Comparison of ENCODE assay signal across 16 cellular contexts in the genomic region with DNA sequence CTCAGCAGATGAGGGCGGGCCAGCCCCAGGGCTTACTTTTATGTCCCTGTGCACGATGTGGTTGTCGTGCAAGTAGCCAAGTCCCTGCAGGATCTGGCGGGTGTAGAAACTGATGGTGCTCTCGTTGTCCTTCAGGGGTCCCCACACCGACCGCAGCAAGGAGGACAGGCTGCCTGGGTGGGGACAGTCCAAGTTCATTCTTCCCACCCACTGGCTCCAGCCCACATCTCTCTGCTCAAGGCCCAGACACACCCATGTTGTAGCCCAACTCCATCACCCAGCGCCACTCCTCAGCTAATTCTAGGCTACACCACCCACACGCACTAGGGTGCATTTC. TPM values are rescaled to one million over a fixed set of nuclear protein-coding genes. Genes with fewer than 3 reads are reported as not detected.
A peak's percentile ranks its signal among the peaks of the same experiment; 100 is the strongest.
DNase-seq lines count a peak whose midpoint lies in the region; ATAC-seq, FAIRE-seq and TF ChIP-seq lines count a peak whose summit lies in the region.
"Had no signal": no experiment of that assay in that cellular context is flagged by ENCODE, and none has a peak within 500 bp of the region (broad histone marks: within the 10 kb centered on the region; RNA-seq: fewer than 3 reads in every experiment).

No MANE protein-coding gene starts in this region.

- DNase-seq in GM12892 (ENCODE audit: insufficient read length) (no peak), memory B cell (ENCODE audit: low spot score in 2 of 2) (no peak), medulla oblongata (ENCODE audit: extremely low spot score) (no peak), HuH-7 (ENCODE audit: low spot score) (no peak), HTR-8/SVneo (ENCODE audit: insufficient read length, low spot score) (no peak)
- no peak for DNase-seq in activated naive CD8-positive, alpha-beta T cell treated with anti-CD3 and anti-CD28 coated beads, Interleukin-2, amount 10 ng/mL, durations not matched to agents 7 days and 5 days
- DNase-seq: foreskin keratinocyte, Kasumi-1, OCI-M1 had no signal

- peaks cover 0 to 22% (median 16%) of the 10 kb centered on the region in 11 experiments; a peak in 15 of 22 replicates for H3K27me3 ChIP-seq in BLaER1 treated with 17β-estradiol and CSF1 and Interleukin-3, amounts not matched to agents 10 nM and 100 nM
- H3K27me3 ChIP-seq: foreskin keratinocyte, upper lobe of right lung had no signal

- TF ChIP-seq POLR2A in GM12892 (IDR thresholded peaks at IDR 0.05; ENCODE audit: low read depth, low read length) = no peak

- H3K4me3 Mint-ChIP-seq in activated naive CD8-positive, alpha-beta T cell treated with anti-CD3 and anti-CD28 coated beads, Interleukin-2, amount 10 ng/mL, durations not matched to agents 7 days and 5 days = peak overlapping the region; percentile 63
- peak overlapping the region; percentile 86 for H3K4me3 Mint-ChIP-seq in memory B cell

- H3K4me1 ChIP-seq in BLaER1 treated with 17β-estradiol and CSF1 and Interleukin-3, amounts not matched to agents 10 nM and 100 nM = peaks cover 37 to 71% (median 59%) of the 10 kb centered on the region in 10 experiments
- H3K4me1 ChIP-seq: foreskin keratinocyte had no signal

- H3K4me1 Mint-ChIP-seq in activated naive CD8-positive, alpha-beta T cell treated with anti-CD3 and anti-CD28 coated beads, Interleukin-2, amount 10 ng/mL, durations not matched to agents 7 days and 5 days = peaks cover 31% of the 10 kb centered on the region
- H3K4me1 Mint-ChIP-seq in memory B cell = peaks cover 36% of the 10 kb centered on the region

- peaks cover 0 to 47% (median 0%) of the 10 kb centered on the region in 11 experiments; a peak in 3 of 22 replicates for H4K20me1 ChIP-seq in BLaER1 treated with 17β-estradiol and CSF1 and Interleukin-3, amounts not matched to agents 10 nM and 100 nM

- POLR2A ChIA-PET in activated naive CD8-positive, alpha-beta T cell treated with anti-CD3 and anti-CD28 coated beads, Interleukin-2, amount 10 ng/mL, durations not matched to agents 7 days and 5 days (lab: Charles Lee) = interaction anchor here (1.0 to 1.6 kb wide), 2 partner anchors 15 to 18 kb away, joined by 3 to 4 read pairs; a partner anchor contains a TSS

- no peaks in the 10 kb centered on the region for H3K9me3 Mint-ChIP-seq in activated naive CD8-positive, alpha-beta T cell treated with anti-CD3 and anti-CD28 coated beads, Interleukin-2, amount 10 ng/mL, durations not matched to agents 7 days and 5 days
- no peaks in the 10 kb centered on the region for H3K9me3 Mint-ChIP-seq in memory B cell

- H3K27me3 Mint-ChIP-seq in activated naive CD8-positive, alpha-beta T cell treated with anti-CD3 and anti-CD28 coated beads, Interleukin-2, amount 10 ng/mL, durations not matched to agents 7 days and 5 days = peaks cover 6% of the 10 kb centered on the region
- H3K27me3 Mint-ChIP-seq in memory B cell = no peaks in the 10 kb centered on the region

- peak overlapping the region; percentile 82 to 95 (median 89) for H3K4me2 ChIP-seq in BLaER1 treated with 17β-estradiol and CSF1 and Interleukin-3, amounts not matched to agents 10 nM and 100 nM

- H3K36me3 Mint-ChIP-seq in activated naive CD8-positive, alpha-beta T cell treated with anti-CD3 and anti-CD28 coated beads, Interleukin-2, amount 10 ng/mL, durations not matched to agents 7 days and 5 days = no peaks in the 10 kb centered on the region
- H3K36me3 Mint-ChIP-seq in memory B cell = no peaks in the 10 kb centered on the region

- H3K9ac ChIP-seq in BLaER1 treated with 17β-estradiol and CSF1 and Interleukin-3, amounts not matched to agents 10 nM and 100 nM = peak overlapping the region in 2 of 11 experiments; percentile 24 to 55; a peak in 3 of 22 replicates

- H3K27ac ChIP-seq in BLaER1 treated with 17β-estradiol and CSF1 and Interleukin-3, amounts not matched to agents 10 nM and 100 nM = no peak overlapping the region
- H3K27ac ChIP-seq: coronary artery, foreskin keratinocyte, upper lobe of right lung had no signal

- FAIRE-seq in GM12892 (lab: Jason Lieb, UNC) (peak; percentile 73), HTR-8/SVneo (lab: Jason Lieb, UNC) (no peak)

- peak overlapping the region; percentile 61 for H3K27ac Mint-ChIP-seq in activated naive CD8-positive, alpha-beta T cell treated with anti-CD3 and anti-CD28 coated beads, Interleukin-2, amount 10 ng/mL, durations not matched to agents 7 days and 5 days
- H3K27ac Mint-ChIP-seq in memory B cell = peak overlapping the region; percentile 84

- no peaks in the 10 kb centered on the region for H3K9me3 ChIP-seq in BLaER1 treated with 17β-estradiol and CSF1 and Interleukin-3, amounts not matched to agents 10 nM and 100 nM (replicated peaks in 1 of 11)
- H3K9me3 ChIP-seq: upper lobe of right lung had no signal

- peak overlapping the region in 8 of 10 experiments; percentile 49 to 68 (median 59); a peak in 9 of 20 replicates for H3K4me3 ChIP-seq in BLaER1 treated with 17β-estradiol and CSF1 and Interleukin-3, amounts not matched to agents 10 nM and 100 nM

- peaks cover 0 to 60% (median 0%) of the 10 kb centered on the region in 11 experiments; a peak in 9 of 22 replicates for H3K36me3 ChIP-seq in BLaER1 treated with 17β-estradiol and CSF1 and Interleukin-3, amounts not matched to agents 10 nM and 100 nM

- ATAC-seq in activated naive CD8-positive, alpha-beta T cell treated with anti-CD3 and anti-CD28 coated beads, Interleukin-2, amount 10 ng/mL, durations not matched to agents 7 days and 5 days (ENCODE audit: low read depth) = no peak
- ATAC-seq in memory B cell (ENCODE audit: low read depth) (no peak), HG03521 (IDR thresholded peaks at IDR 0.05; ENCODE audit: unreplicated experiment) (no peak)
- ATAC-seq: foreskin keratinocyte had no signal

RNA-seq across cellular contexts. Expression of a gene that starts 7.0 kb away (rescaled TPM):
- 8.7 TPM for polyA plus RNA-seq in GM12892 (2012; ENCODE audit: missing spikeins)
- total RNA-seq in activated naive CD8-positive, alpha-beta T cell treated with anti-CD3 and anti-CD28 coated beads, Interleukin-2, amount 10 ng/mL, durations not matched to agents 7 days and 5 days = 1 to 10 TPM; 8.6 to 9.0 TPM

RNA-seq across cellular contexts. Expression of a gene that starts 14.8 kb away (rescaled TPM):
- 0.47 TPM for polyA plus RNA-seq in GM12892 (2012; ENCODE audit: missing spikeins)
- total RNA-seq in activated naive CD8-positive, alpha-beta T cell treated with anti-CD3 and anti-CD28 coated beads, Interleukin-2, amount 10 ng/mL, durations not matched to agents 7 days and 5 days = not detected
- total RNA-seq: foreskin keratinocyte, H4, lung microvascular endothelial cell, renal cortical epithelial cell had no signal

RNA-seq across cellular contexts. Expression of a gene that starts 18.0 kb away (rescaled TPM):
- polyA plus RNA-seq in GM12892 (2012; ENCODE audit: missing spikeins) = 4.5 TPM
- 100 to 1,000 TPM; 103 to 105 TPM for total RNA-seq in activated naive CD8-positive, alpha-beta T cell treated with anti-CD3 and anti-CD28 coated beads, Interleukin-2, amount 10 ng/mL, durations not matched to agents 7 days and 5 days
- total RNA-seq: lung microvascular endothelial cell had no signal

RNA-seq across cellular contexts. Expression of a gene that starts 23.3 kb away (rescaled TPM):
- polyA plus RNA-seq in GM12892 (2012; ENCODE audit: missing spikeins) = 0.17 TPM
- not detected for total RNA-seq in activated naive CD8-positive, alpha-beta T cell treated with anti-CD3 and anti-CD28 coated beads, Interleukin-2, amount 10 ng/mL, durations not matched to agents 7 days and 5 days
- total RNA-seq: H4, lung microvascular endothelial cell, renal cortical epithelial cell had no signal

RNA-seq across cellular contexts. Expression of a gene that starts 32.6 kb away (rescaled TPM):
- 0.42 TPM for polyA plus RNA-seq in GM12892 (2012; ENCODE audit: missing spikeins)
- total RNA-seq in activated naive CD8-positive, alpha-beta T cell treated with anti-CD3 and anti-CD28 coated beads, Interleukin-2, amount 10 ng/mL, durations not matched to agents 7 days and 5 days = under 1 TPM; 0.42 to 0.43 TPM
